18 cellular contexts compared by ENCODE assay signal in genomic region chrX:13069771-13070410, GRCh38. TPM values are rescaled to one million over a fixed set of nuclear protein-coding genes. Genes with fewer than 3 reads are reported as not detected.
DNase-seq lines count a peak whose midpoint lies in the region; ATAC-seq, FAIRE-seq and TF ChIP-seq lines count a peak whose summit lies in the region.
"Had no signal": no experiment of that assay in that cellular context is flagged by ENCODE, and none has a peak within 500 bp of the region (broad histone marks: within the 10 kb centered on the region; RNA-seq: fewer than 3 reads in every experiment).

No MANE protein-coding gene starts in this region.

- H3K9me3 ChIP-seq in A549 (peaks cover 20% of the 10 kb centered on the region), astrocyte (ENCODE audit: insufficient read depth, low read depth, low read length) (no peaks in the 10 kb centered on the region), fibroblast of lung (ENCODE audit: control insufficient read depth, insufficient read depth, low read depth, low read length) (no peaks in the 10 kb centered on the region)
- peaks cover 5% of the 10 kb centered on the region for H3K9me3 ChIP-seq in CD8-positive, alpha-beta memory T cell (ENCODE audit: low read length)
- H3K9me3 ChIP-seq: BE2C, HAP-1 had no signal

- CTCF ChIA-PET in A549 (lab: Yijun Ruan, JAX) = no interaction called here
- CTCF ChIA-PET in CD8-positive, alpha-beta memory T cell (lab: Charles Lee) = no interaction called here

- no peaks in the 10 kb centered on the region for H3K27me3 Mint-ChIP-seq in astrocyte (ENCODE audit: low read depth, unreplicated experiment)
- H3K27me3 Mint-ChIP-seq in CD8-positive, alpha-beta memory T cell = peaks cover 0 to 11% of the 10 kb centered on the region in 2 donors

- no peaks in the 10 kb centered on the region for H3K4me1 Mint-ChIP-seq in astrocyte (ENCODE audit: low read depth, unreplicated experiment)
- peaks cover 16 to 32% (median 19%) of the 10 kb centered on the region in 3 donors for H3K4me1 Mint-ChIP-seq in CD8-positive, alpha-beta memory T cell

- H4K20me1 ChIP-seq in astrocyte (ENCODE audit: insufficient read depth, low read length) (no peaks in the 10 kb centered on the region), fibroblast of lung (ENCODE audit: control insufficient read depth, extremely low read depth, insufficient read depth, low read length) (no peaks in the 10 kb centered on the region)

- H3K4me3 ChIP-seq in A549 = no peak overlapping the region
- H3K4me3 ChIP-seq in astrocyte (ENCODE audit: insufficient read depth, low read depth, low read length) = no peak overlapping the region
- H3K4me3 ChIP-seq in fibroblast of lung (replicated peaks in 1 of 4; ENCODE audit: control extremely low read depth in 1 of 4, insufficient read depth in 1 of 4, low read depth in 3 of 4, low read length in 4 of 4) = no peak overlapping the region
- no peak overlapping the region for H3K4me3 ChIP-seq in CD8-positive, alpha-beta memory T cell (ENCODE audit: low read length)
- H3K4me3 ChIP-seq: HAP-1 had no signal

- no peaks in the 10 kb centered on the region for H3K36me3 Mint-ChIP-seq in astrocyte (ENCODE audit: low read depth, unreplicated experiment)
- peaks cover 0 to 27% (median 10%) of the 10 kb centered on the region in 3 donors for H3K36me3 Mint-ChIP-seq in CD8-positive, alpha-beta memory T cell

- POLR2A ChIA-PET in A549 (lab: Yijun Ruan, JAX) = no interaction called here
- POLR2A ChIA-PET in CD8-positive, alpha-beta memory T cell (lab: Charles Lee) = interaction anchor here (0.6 kb wide), 1 partner anchor 85 kb away, joined by 4 read pairs; no protein-coding TSS in a partner anchor

- no peak overlapping the region for H3K4me2 ChIP-seq in A549
- no peak overlapping the region for H3K4me2 ChIP-seq in astrocyte (ENCODE audit: low read length)
- no peak overlapping the region for H3K4me2 ChIP-seq in fibroblast of lung (ENCODE audit: extremely low read depth, insufficient read depth, low read length)

- H3K27me3 ChIP-seq in astrocyte (ENCODE audit: insufficient read depth, low read length) = no peaks in the 10 kb centered on the region
- H3K27me3 ChIP-seq in fibroblast of lung (ENCODE audit: control insufficient read depth, insufficient read depth, low read length) = no peaks in the 10 kb centered on the region
- no peaks in the 10 kb centered on the region for H3K27me3 ChIP-seq in CD8-positive, alpha-beta memory T cell (ENCODE audit: insufficient read depth, low read length, poor library complexity, severe bottlenecking)
- H3K27me3 ChIP-seq: BE2C had no signal

- peak; percentile 96 for FAIRE-seq in A549 (lab: Jason Lieb, UNC)
- FAIRE-seq in astrocyte (lab: Jason Lieb, UNC) = peak; percentile 65
- FAIRE-seq: GM18507 had no signal

- H3K27ac ChIP-seq in A549 (peak overlapping the region in 1 of 2 experiments; percentile 24; a peak in 1 of 6 replicates), astrocyte (ENCODE audit: low read depth, low read length) (no peak overlapping the region), fibroblast of lung (ENCODE audit: insufficient read depth, low read length) (no peak overlapping the region)
- H3K27ac ChIP-seq in CD8-positive, alpha-beta memory T cell (ENCODE audit: low read depth, low read length) = no peak overlapping the region

- TF ChIP-seq RAD21 in A549 (conservative IDR thresholded peaks at IDR 0.05 in 1 of 2, IDR thresholded peaks at IDR 0.05 in 1 of 2) = no peak

- peaks cover 17% of the 10 kb centered on the region; the same call in 2 of the 3 replicates for H3K4me1 ChIP-seq in A549
- no peaks in the 10 kb centered on the region for H3K4me1 ChIP-seq in astrocyte (ENCODE audit: insufficient read depth, low read length)
- no peaks in the 10 kb centered on the region for H3K4me1 ChIP-seq in fibroblast of lung (ENCODE audit: control insufficient read depth, extremely low read depth, insufficient read depth, low read length)
- H3K4me1 ChIP-seq in CD8-positive, alpha-beta memory T cell (ENCODE audit: insufficient read depth, low read length) = peaks cover 11% of the 10 kb centered on the region
- H3K4me1 ChIP-seq: BE2C, HAP-1 had no signal

- no peak overlapping the region for H2AFZ ChIP-seq in astrocyte (ENCODE audit: low read depth, low read length)
- H2AFZ ChIP-seq in fibroblast of lung (ENCODE audit: low read length) = no peak overlapping the region

- no peak overlapping the region for H3K4me3 Mint-ChIP-seq in astrocyte (ENCODE audit: unreplicated experiment)
- H3K4me3 Mint-ChIP-seq in CD8-positive, alpha-beta memory T cell = peak overlapping the region in 1 of 7 donors; percentile 16

- no peak for TF ChIP-seq POLR2A in A549 (IDR thresholded peaks at IDR 0.05; ENCODE audit: low read length)

- peaks cover 8% of the 10 kb centered on the region for H3K9me3 Mint-ChIP-seq in astrocyte (ENCODE audit: unreplicated experiment)
- peaks cover 0 to 22% (median 12%) of the 10 kb centered on the region in 5 donors for H3K9me3 Mint-ChIP-seq in CD8-positive, alpha-beta memory T cell

- TF ChIP-seq EP300 in A549 (IDR thresholded peaks at IDR 0.05) = no peak

- no peak overlapping the region for H3K9ac ChIP-seq in astrocyte (ENCODE audit: low read length)
- H3K9ac ChIP-seq in fibroblast of lung (ENCODE audit: insufficient read depth, low read length) = no peak overlapping the region

- H3K36me3 ChIP-seq in astrocyte (ENCODE audit: insufficient read depth, low read length) (no peaks in the 10 kb centered on the region), fibroblast of lung (ENCODE audit: control insufficient read depth, insufficient read depth, low read length) (no peaks in the 10 kb centered on the region)
- no peaks in the 10 kb centered on the region for H3K36me3 ChIP-seq in CD8-positive, alpha-beta memory T cell (ENCODE audit: insufficient read depth, low read length)
- H3K36me3 ChIP-seq: BE2C, HAP-1 had no signal

- WGBS in A549 (ENCODE audit: missing lambda C conversion rate) = 52% methylated on average over 3 of the region's 3 CpGs

- no peak for ATAC-seq in A549
- no peak for ATAC-seq in GM19324 (IDR thresholded peaks at IDR 0.05; ENCODE audit: low FRiP score, unreplicated experiment)
- ATAC-seq in GM18498 (IDR thresholded peaks at IDR 0.05; ENCODE audit: unreplicated experiment) = no peak

- no peak for DNase-seq in A549 (ENCODE audit: low read depth in 1 of 2, low spot score in 1 of 2)
- DNase-seq in HCEC 1CT = peak; percentile 10
- DNase-seq in astrocyte (ENCODE audit: low read depth) = peak; percentile 46
- DNase-seq in fibroblast of lung (ENCODE audit: low read depth in 2 of 2) = peak; percentile 53 to 56
- DNase-seq in GOT3 (lab: John Stamatoyannopoulos, UW) = no peak
- DNase-seq in CD8-positive, alpha-beta memory T cell = no peak
- DNase-seq: ACHN, BE2C, EL, MV-4-11, NCI-H1436, NCI-H2029 treated with DMSO at 0.1 percent for 48 hours, NCI-H526 treated with DMSO at 0.1 percent for 48 hours had no signal

- H3K79me2 ChIP-seq in astrocyte (ENCODE audit: insufficient read depth, low read length) = no peaks in the 10 kb centered on the region
- H3K79me2 ChIP-seq in fibroblast of lung (ENCODE audit: control insufficient read depth, insufficient read depth, low read length) = no peaks in the 10 kb centered on the region

- no peak overlapping the region for H3K27ac Mint-ChIP-seq in astrocyte (ENCODE audit: unreplicated experiment)
- H3K27ac Mint-ChIP-seq in CD8-positive, alpha-beta memory T cell = no peak overlapping the region

- TF ChIP-seq CTCF in A549 (IDR thresholded peaks at IDR 0.05) (no peak), astrocyte (IDR thresholded peaks at IDR 0.05; ENCODE audit: insufficient read depth, low read depth, low read length) (no peak), fibroblast of lung (conservative IDR thresholded peaks at IDR 0.05 in 1 of 2, IDR thresholded peaks at IDR 0.05 in 1 of 2; ENCODE audit: low read depth in 1 of 2, low read length in 2 of 2) (no peak)

TF ChIP-seq in A549, 52 proteins besides CTCF, POLR2A, EP300 and RAD21 (continues in another document):
- TF ChIP-seq USF2 (IDR thresholded peaks at IDR 0.05) (no peak), RCOR1 (IDR thresholded peaks at IDR 0.05; ENCODE audit: low read depth, low read length) (no peak), HMGXB4 (CRISPR knock-in tag; IDR thresholded peaks at IDR 0.05; ENCODE audit: borderline replicate concordance) (no peak), HDAC2 (IDR thresholded peaks at IDR 0.05) (no peak), TP53 (CRISPR knock-in tag; IDR thresholded peaks at IDR 0.05) (no peak)

RNA-seq across cellular contexts. Expression of gene FAM9C, which starts 25.5 kb away (rescaled TPM):
- polyA plus RNA-seq in A549 (2011; rRNA removed) = not detected in 2 replicates
- not detected in 2 replicates for polyA plus RNA-seq in A549 (2012; cell fraction: cytosol; rRNA removed)
- polyA plus RNA-seq in A549 (2012; cell fraction: nucleus; rRNA removed) = 0.01 TPM in 1 of 2 replicates, not detected in the other
- polyA plus RNA-seq in A549 (2017; fragmentation: RNase III; extraction: RNeasy Plus Mini Kit Qiagen cat#74134 plus additional on column Dnase treatment) = 0.03 TPM in 1 of 3 replicates, not detected in the others
- polyA minus RNA-seq in A549 (2011; rRNA and poly(A)+ RNA removed) = not detected in 2 replicates
- total RNA-seq in astrocyte = 0.16 TPM in 1 of 2 replicates, not detected in the other
- under 0.01 and 0.26 TPM in 2 replicates for total RNA-seq in fibroblast of lung
- polyA plus RNA-seq in fibroblast of lung = 0.01 and 0.02 TPM in 2 replicates
- polyA plus RNA-seq in fibroblast of lung (2012) = not detected in 2 replicates
- not detected in 2 replicates for polyA minus RNA-seq in fibroblast of lung (ENCODE audit: low replicate concordance)
- total RNA-seq in CD8-positive, alpha-beta memory T cell = not detected
- polyA plus RNA-seq in CD8-positive, alpha-beta memory T cell = not detected
- total RNA-seq: SK-MEL-5 had no signal

Comparison
In these comparisons a context has a peak if more than half of its experiments do, and no peak if none do; other contexts are left out.
1. DNase-seq: peak in HCEC 1CT (single experiment), astrocyte (single experiment) and fibroblast of lung (2 of 2); none in A549 (0 of 2), GOT3 (single experiment) and CD8-positive, alpha-beta memory T cell (0 of 5).